In the genomic region with DNA sequence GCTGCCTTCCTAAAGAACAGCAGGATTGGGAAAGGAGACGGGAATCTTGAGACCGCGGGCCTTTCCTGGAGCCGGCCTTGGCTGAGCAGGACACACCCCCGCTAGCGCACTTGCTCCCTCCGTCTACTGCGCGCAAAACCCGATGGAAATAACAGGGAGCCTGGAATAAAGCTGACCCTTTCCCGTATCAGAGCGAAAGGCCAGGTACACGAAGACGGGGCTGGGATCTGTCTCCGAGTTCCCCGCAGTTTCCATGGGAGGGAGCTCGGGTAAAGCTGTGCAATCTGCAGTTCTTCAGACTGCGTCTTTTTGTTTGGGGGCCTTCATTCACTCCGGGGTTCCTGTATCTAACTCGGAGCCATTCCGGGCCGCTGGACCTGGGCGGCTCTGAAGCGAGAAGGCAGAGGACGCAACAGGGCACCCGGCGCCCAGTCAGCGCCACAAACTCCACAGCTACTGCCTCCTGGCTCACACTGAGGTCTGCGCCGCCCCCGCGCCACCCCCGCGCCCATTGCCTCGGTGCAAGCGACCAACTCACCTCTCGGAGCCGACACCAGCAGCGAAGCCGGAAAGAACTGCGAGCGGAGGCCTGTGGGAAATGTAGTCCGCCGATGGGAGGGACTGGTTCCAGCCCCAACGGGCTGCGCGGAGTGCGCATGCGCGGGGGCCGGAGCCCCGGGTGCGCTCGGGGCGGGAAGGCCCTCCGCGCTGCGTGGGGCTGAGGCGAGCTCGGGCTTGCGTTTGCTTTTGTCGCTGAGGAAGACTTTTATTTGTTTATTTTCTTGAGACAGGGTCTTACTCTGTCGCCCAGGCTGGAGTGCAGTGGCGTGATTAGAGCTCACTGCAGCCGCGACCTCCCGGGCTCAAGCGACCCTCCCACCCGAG, we compare ENCODE assay signal across 8 cellular contexts. TPM values are rescaled to one million over a fixed set of nuclear protein-coding genes. Genes with fewer than 3 reads are reported as not detected.
DNase-seq lines count a peak whose midpoint lies in the region; ATAC-seq and TF ChIP-seq lines count a peak whose summit lies in the region.

Gene ZFP14, minus strand, starts transcription at position 577 of the 885 bp plus-strand sequence. CDS start 11,309 bp downstream, outside the sequence.

- H3K27ac Mint-ChIP-seq in activated CD8-positive, alpha-beta T cell treated with anti-CD3 and anti-CD28 coated beads, Interleukin-2, amount 10 ng/mL, durations not matched to agents 7 days and 5 days: peak within 1 kb of the TSS; percentile 94

- H3K27me3 ChIP-seq in lung (ENCODE audit: control insufficient read depth, insufficient read depth): no peaks in the 10 kb centered on the region

- 4% methylated on average over 68 to 69 of the region's 69 CpGs for WGBS in lung, 2 donors

- DNase-seq in CD1c-positive myeloid dendritic cell (ENCODE audit: extremely low spot score): peak; percentile 96
- peak; percentile 98 for DNase-seq in NCI-H82 (lab: John Stamatoyannopoulos, UW)
- DNase-seq in activated CD8-positive, alpha-beta T cell treated with anti-CD3 and anti-CD28 coated beads, Interleukin-2, amount 10 ng/mL, durations not matched to agents 7 days and 5 days: peak; percentile 96
- DNase-seq in effector CD4-positive, alpha-beta T cell: peak; percentile 92
- DNase-seq in lung (ENCODE audit: low spot score): peak; percentile 95
- DNase-seq in stimulated activated CD4-positive, alpha-beta T cell treated with anti-CD3 and anti-CD28 coated beads, TNF-alpha, amount 100 ng/mL, for 24 hours (ENCODE audit: low read depth in 3 of 3): peak; percentile 88 to 94 (median 93)

- peak within 1 kb of the TSS; percentile 81 for H3K4me3 ChIP-seq in lung

- H3K27me3 Mint-ChIP-seq in activated CD8-positive, alpha-beta T cell treated with anti-CD3 and anti-CD28 coated beads, Interleukin-2, amount 10 ng/mL, durations not matched to agents 7 days and 5 days (ENCODE audit: low read depth): no peaks in the 10 kb centered on the region

- CTCF ChIA-PET in activated CD8-positive, alpha-beta T cell treated with anti-CD3 and anti-CD28 coated beads, Interleukin-2, amount 10 ng/mL, durations not matched to agents 7 days and 5 days (lab: Charles Lee): interaction anchor here (0.6 to 1.4 kb wide), 2 partner anchors 118 to 460 kb away, joined by 3 read pairs; no protein-coding TSS in a partner anchor

- ATAC-seq in GM19397 (IDR thresholded peaks at IDR 0.05; ENCODE audit: unreplicated experiment): peak; percentile 98
- peak; percentile 85 for ATAC-seq in HG03565 (IDR thresholded peaks at IDR 0.05; ENCODE audit: unreplicated experiment)
- peak; percentile 100 for ATAC-seq in activated CD8-positive, alpha-beta T cell treated with anti-CD3 and anti-CD28 coated beads, Interleukin-2, amount 10 ng/mL, durations not matched to agents 7 days and 5 days
- ATAC-seq in lung (ENCODE audit: insufficient read depth, low FRiP score): peak; percentile 96

- H3K4me1 ChIP-seq in lung (ENCODE audit: control insufficient read depth in 2 of 2, insufficient read depth in 2 of 2, low read length in 2 of 2): peaks cover 0 to 5% of the 10 kb centered on the region in 2 donors

- H3K9me3 ChIP-seq in lung (ENCODE audit: control insufficient read depth in 2 of 2, insufficient read depth in 1 of 2, low read length in 1 of 2): peaks cover 0 to 4% of the 10 kb centered on the region in 2 donors

- TF ChIP-seq CTCF in lung (IDR thresholded peaks at IDR 0.05; ENCODE audit: control extremely low read depth, extremely low read depth): no peak

- H3K36me3 ChIP-seq in lung (ENCODE audit: control insufficient read depth in 2 of 2, insufficient read depth in 2 of 2, low read length in 2 of 2): no peaks in the 10 kb centered on the region

- peak within 1 kb of the TSS; percentile 84 for H3K4me3 Mint-ChIP-seq in activated CD8-positive, alpha-beta T cell treated with anti-CD3 and anti-CD28 coated beads, Interleukin-2, amount 10 ng/mL, durations not matched to agents 7 days and 5 days

- H3K27ac ChIP-seq in lung (ENCODE audit: low read depth in 1 of 2, low read length in 1 of 2): peak within 1 kb of the TSS; percentile 90 to 91

- peaks cover 14% of the 10 kb centered on the region for H3K9me3 Mint-ChIP-seq in activated CD8-positive, alpha-beta T cell treated with anti-CD3 and anti-CD28 coated beads, Interleukin-2, amount 10 ng/mL, durations not matched to agents 7 days and 5 days (ENCODE audit: insufficient read depth)

- H3K4me1 Mint-ChIP-seq in activated CD8-positive, alpha-beta T cell treated with anti-CD3 and anti-CD28 coated beads, Interleukin-2, amount 10 ng/mL, durations not matched to agents 7 days and 5 days (ENCODE audit: low read depth): peaks cover 18% of the 10 kb centered on the region

- POLR2A ChIA-PET in activated CD8-positive, alpha-beta T cell treated with anti-CD3 and anti-CD28 coated beads, Interleukin-2, amount 10 ng/mL, durations not matched to agents 7 days and 5 days (lab: Charles Lee): interaction anchor here (0.6 to 1.1 kb wide), 4 partner anchors 110 to 460 kb away, joined by 3 to 5 read pairs (median 4); partner anchors contain the start of genes ZNF382, ZNF566 and ZNF790

- H3K36me3 Mint-ChIP-seq in activated CD8-positive, alpha-beta T cell treated with anti-CD3 and anti-CD28 coated beads, Interleukin-2, amount 10 ng/mL, durations not matched to agents 7 days and 5 days (ENCODE audit: low read depth): peaks cover 27% of the 10 kb centered on the region

RNA-seq across cellular contexts. Expression of gene ZFP14, which starts in this region (rescaled TPM):
- total RNA-seq in activated CD8-positive, alpha-beta T cell treated with anti-CD3 and anti-CD28 coated beads, Interleukin-2, amount 10 ng/mL, durations not matched to agents 7 days and 5 days: 1 to 10 TPM; 4.1 to 5.4 TPM
- 10 to 100 TPM in 1 of 2 donors, 1 to 10 TPM in 1; 3.8 to 15.5 TPM for total RNA-seq in lung
- 1 to 10 TPM in 1 of 2 donors, under 1 TPM in 1; 0.95 to 1.6 TPM for polyA plus RNA-seq in lung

Comparison
In these comparisons a context has a peak if more than half of its experiments do, and no peak if none do; other contexts are left out.
1. Peak in every context shown above with its lines: DNase-seq, ATAC-seq, H3K4me3 ChIP-seq and H3K27ac ChIP-seq.